Comparison of ENCODE assay signal across 12 cellular contexts in the genomic region with DNA sequence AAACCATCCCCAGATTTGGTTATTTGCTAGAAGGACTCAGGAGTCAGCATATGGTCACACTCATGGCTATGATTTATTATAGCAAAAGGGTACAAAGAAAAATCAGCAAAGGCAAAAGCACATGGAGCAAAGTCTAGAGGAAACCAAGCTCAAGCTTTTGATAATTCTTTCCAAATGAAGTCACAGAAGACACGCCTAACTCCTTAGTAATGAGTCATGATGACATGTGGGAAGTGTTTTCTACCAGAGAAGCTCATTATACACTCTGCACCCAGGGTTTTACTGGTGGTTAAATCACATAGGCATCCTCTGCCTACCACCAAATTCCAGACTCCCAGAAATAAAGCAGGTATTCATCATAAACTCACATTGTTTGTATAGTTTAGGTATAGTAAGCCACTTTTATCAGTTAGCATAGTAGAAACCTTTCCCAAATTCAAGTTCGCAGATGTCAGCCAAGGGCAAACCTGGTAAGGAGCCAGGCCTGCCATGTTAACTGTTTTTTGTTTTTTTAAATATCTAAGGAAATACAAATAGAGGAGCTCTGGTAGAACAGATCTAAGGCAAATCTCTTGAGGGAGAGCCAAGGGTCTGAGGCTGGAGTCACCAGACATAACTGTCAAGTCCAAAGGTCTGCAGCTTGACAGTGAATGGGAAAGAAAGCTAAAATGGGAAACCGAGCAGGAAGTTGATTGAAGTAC. TPM values are rescaled to one million over a fixed set of nuclear protein-coding genes. Genes with fewer than 3 reads are reported as not detected.
A peak's percentile ranks its signal among the peaks of the same experiment; 100 is the strongest.
DNase-seq lines count a peak whose midpoint lies in the region; ATAC-seq and TF ChIP-seq lines count a peak whose summit lies in the region.
"Had no signal": no experiment of that assay in that cellular context is flagged by ENCODE, and none has a peak within 500 bp of the region (broad histone marks: within the 10 kb centered on the region; RNA-seq: fewer than 3 reads in every experiment).

No MANE protein-coding gene starts in this region.

- TF ChIP-seq POLR2A in body of pancreas (IDR thresholded peaks at IDR 0.05) (peak in 1 of 3 donors; percentile 5), uterus (IDR thresholded peaks at IDR 0.05) (no peak)

- no peak overlapping the region for H3K4me3 ChIP-seq in body of pancreas
- no peak overlapping the region for H3K4me3 ChIP-seq in uterus
- H3K4me3 ChIP-seq: BLaER1 treated with 17β-estradiol and CSF1 and Interleukin-3, amounts not matched to agents 10 nM and 100 nM had no signal

- H3K9me3 ChIP-seq in body of pancreas, result no peaks in the 10 kb centered on the region
- no peaks in the 10 kb centered on the region for H3K9me3 ChIP-seq in uterus

- no peak overlapping the region for H3K27ac Mint-ChIP-seq in activated CD4-positive, alpha-beta T cell treated with anti-CD3 and anti-CD28 coated beads for 36 hours

- POLR2A ChIA-PET in activated CD4-positive, alpha-beta T cell treated with anti-CD3 and anti-CD28 coated beads for 36 hours (lab: Charles Lee), result interaction anchor here (0.6 kb wide), 1 partner anchor 1382 kb away, joined by 3 read pairs; no protein-coding TSS in a partner anchor

- no peaks in the 10 kb centered on the region for H3K27me3 ChIP-seq in body of pancreas
- H3K27me3 ChIP-seq in uterus, result no peaks in the 10 kb centered on the region
- H3K27me3 ChIP-seq: BLaER1 treated with 17β-estradiol and CSF1 and Interleukin-3, amounts not matched to agents 10 nM and 100 nM had no signal

- no peak for TF ChIP-seq CTCF in body of pancreas (IDR thresholded peaks at IDR 0.05)
- no peak for TF ChIP-seq CTCF in uterus (IDR thresholded peaks at IDR 0.05)

- no peak overlapping the region for H3K4me3 Mint-ChIP-seq in activated CD4-positive, alpha-beta T cell treated with anti-CD3 and anti-CD28 coated beads for 36 hours
- H3K4me3 Mint-ChIP-seq: activated T-cell treated with anti-CD3 and anti-CD28 coated beads, Interleukin-2, amount 50 U/mL, for 72 hours; naive B cell had no signal

- intact Hi-C loops in activated CD4-positive, alpha-beta T cell treated with anti-CD3 and anti-CD28 coated beads for 36 hours (cut with DNase I, micrococcal nuclease), result no loop called here
- intact Hi-C loops in body of pancreas (cut with DNase I), result no loop called here
- intact Hi-C loops in uterus (cut with DNase I; ENCODE audit: low total_unique reads), result no loop called here

- DNase-seq in activated CD4-positive, alpha-beta T cell treated with anti-CD3 and anti-CD28 coated beads for 36 hours, result no peak
- no peak for DNase-seq in activated CD4-positive, alpha-beta T cell treated with anti-CD3 and anti-CD28 coated beads for 48 hours
- DNase-seq in body of pancreas (peak; percentile 21 to 48 (median 26)), kidney glomerular epithelial cell (lab: John Stamatoyannopoulos, UW) (peak; percentile 90), uterus (no peak), NCI-H1105 (lab: John Stamatoyannopoulos, UW) (no peak)
- DNase-seq in stimulated activated CD4-positive, alpha-beta T cell treated with anti-CD3 and anti-CD28 coated beads, Interleukin-4, amount 100 ng/mL, for 4 hours, result no peak
- DNase-seq: activated T-cell treated with anti-CD3 and anti-CD28 coated beads, Interleukin-2, amount 50 U/mL, for 72 hours; naive B cell; NCI-H748 treated with DMSO at 0.1 percent for 48 hours had no signal

- WGBS in body of pancreas, 2 donors, result 34 to 35% methylated on average over 3 of the region's 3 CpGs

- H3K36me3 ChIP-seq in body of pancreas (replicated peaks in 1 of 2; ENCODE audit: insufficient read depth in 1 of 2, low read depth in 2 of 2) (no peaks in the 10 kb centered on the region), uterus (no peaks in the 10 kb centered on the region)
- H3K36me3 ChIP-seq: BLaER1 treated with 17β-estradiol and CSF1 and Interleukin-3, amounts not matched to agents 10 nM and 100 nM had no signal

- peaks cover 19% of the 10 kb centered on the region for H3K4me1 ChIP-seq in body of pancreas
- H3K4me1 ChIP-seq in uterus, result no peaks in the 10 kb centered on the region

- no peaks in the 10 kb centered on the region for H3K9me3 Mint-ChIP-seq in activated CD4-positive, alpha-beta T cell treated with anti-CD3 and anti-CD28 coated beads for 36 hours (ENCODE audit: low read depth)
- H3K9me3 Mint-ChIP-seq: activated T-cell treated with anti-CD3 and anti-CD28 coated beads, Interleukin-2, amount 50 U/mL, for 72 hours; naive B cell had no signal

- no peaks in the 10 kb centered on the region for H3K27me3 Mint-ChIP-seq in activated CD4-positive, alpha-beta T cell treated with anti-CD3 and anti-CD28 coated beads for 36 hours
- H3K27me3 Mint-ChIP-seq: naive B cell had no signal

- peaks cover 7% of the 10 kb centered on the region for H3K4me1 Mint-ChIP-seq in activated CD4-positive, alpha-beta T cell treated with anti-CD3 and anti-CD28 coated beads for 36 hours
- H3K4me1 Mint-ChIP-seq: naive B cell had no signal

- CTCF ChIA-PET in activated CD4-positive, alpha-beta T cell treated with anti-CD3 and anti-CD28 coated beads for 36 hours (lab: Charles Lee), result interaction anchor here (0.6 to 0.8 kb wide), 2 partner anchors 15 to 153 kb away, joined by 4 to 5 read pairs; a partner anchor contains a TSS

- peak; percentile 84 for ATAC-seq in activated CD4-positive, alpha-beta T cell treated with anti-CD3 and anti-CD28 coated beads for 36 hours
- ATAC-seq in body of pancreas, result peak; percentile 88
- ATAC-seq in HG03025 (IDR thresholded peaks at IDR 0.05; ENCODE audit: low FRiP score, unreplicated experiment), result no peak

- H3K27ac ChIP-seq in body of pancreas, result peak overlapping the region; percentile 22 to 60 (median 48)
- peak overlapping the region; percentile 81 to 87 for H3K27ac ChIP-seq in uterus
- H3K27ac ChIP-seq: BLaER1 treated with 17β-estradiol and CSF1 and Interleukin-3, amounts not matched to agents 10 nM and 100 nM had no signal

- H3K36me3 Mint-ChIP-seq in activated CD4-positive, alpha-beta T cell treated with anti-CD3 and anti-CD28 coated beads for 36 hours (ENCODE audit: low read depth), result no peaks in the 10 kb centered on the region
- H3K36me3 Mint-ChIP-seq: naive B cell had no signal

RNA-seq across cellular contexts. Expression of a gene that starts 15.4 kb away (rescaled TPM):
- 10 to 100 TPM; 20.3 to 20.5 TPM for total RNA-seq in activated CD4-positive, alpha-beta T cell treated with anti-CD3 and anti-CD28 coated beads for 36 hours
- total RNA-seq in body of pancreas (10 to 100 TPM; 22.1 to 31.0 TPM), uterus (10 to 100 TPM; 38.9 to 58.8 (median 52.2) TPM)

Comparison
In these comparisons a context has a peak if more than half of its experiments do, and no peak if none do; other contexts are left out.
1. DNase-seq: peak in body of pancreas (4 of 4) and kidney glomerular epithelial cell (single experiment); none in activated CD4-positive, alpha-beta T cell treated with anti-CD3 and anti-CD28 coated beads for 36 hours (single experiment), activated CD4-positive, alpha-beta T cell treated with anti-CD3 and anti-CD28 coated beads for 48 hours (single experiment), uterus (0 of 2), stimulated activated CD4-positive, alpha-beta T cell treated with anti-CD3 and anti-CD28 coated beads, Interleukin-4, amount 100 ng/mL, for 4 hours (0 of 2) and NCI-H1105 (single experiment).